In genomic region chr6:252775-253526, GRCh38 we compare ENCODE assay signal across 15 cellular contexts. TPM values are rescaled to one million over a fixed set of nuclear protein-coding genes. Genes with fewer than 3 reads are reported as not detected.
DNase-seq lines count a peak whose midpoint lies in the region.
"Had no signal": no experiment of that assay in that cellular context is flagged by ENCODE, and none has a peak within 500 bp of the region (broad histone marks: within the 10 kb centered on the region; RNA-seq: fewer than 3 reads in every experiment).

No MANE protein-coding gene starts in this region.

- DNase-seq in activated CD4-positive, alpha-beta T cell treated with anti-CD3 and anti-CD28 coated beads, Interleukin-2, amount 10 ng/mL, durations not matched to agents 7 days and 5 days = no peak
- DNase-seq in activated CD4-positive, alpha-beta T cell treated with anti-CD3 and anti-CD28 coated beads for 1 hour = no peak
- DNase-seq in NCI-H1417 treated with DMSO at 0.1 percent for 48 hours (lab: John Stamatoyannopoulos, UW) (peak; percentile 63), renal cortical epithelial cell (ENCODE audit: low read depth) (peak; percentile 19), cerebellar nuclear complex (lab: John Stamatoyannopoulos, UW) (no peak), EL (no peak)
- DNase-seq in activated T-helper 2 cell treated with anti-CD3 and anti-CD28 coated beads, Interferon-gamma antibody, Interleukin-2, Interleukin-4, amounts not matched to agents 10 μg/mL and 5 μg/mL and 100 μg/mL, durations not matched to agents 14 hours and 24 hours and 36 hours (ENCODE audit: low spot score) = no peak
- no peak for DNase-seq in stimulated activated CD4-positive, alpha-beta T cell treated with anti-CD3 and anti-CD28 coated beads, Interleukin-1b, Interleukin-23, amount 100 ng/mL, for 48 hours
- DNase-seq: ACHN; amygdala; DMS79 treated with DMSO at 0.1 percent for 48 hours; left ventricle myocardium superior; MV-4-11; NK-92 treated with Interleukin-12 subunit alpha and Interleukin-12 subunit beta, amount 100 ng/mL, for 24 hours had no signal

- no peak overlapping the region for H3K4me3 Mint-ChIP-seq in activated CD4-positive, alpha-beta T cell treated with anti-CD3 and anti-CD28 coated beads, Interleukin-2, amount 10 ng/mL, durations not matched to agents 7 days and 5 days
- H3K4me3 Mint-ChIP-seq in activated T-helper 2 cell treated with anti-CD3 and anti-CD28 coated beads, Interferon-gamma antibody, Interleukin-2, Interleukin-4, amounts not matched to agents 10 μg/mL and 5 μg/mL and 100 μg/mL, durations not matched to agents 14 hours and 24 hours and 36 hours (ENCODE audit: low read depth) = no peak overlapping the region
- H3K4me3 Mint-ChIP-seq: neural crest cell had no signal

- peak overlapping the region; percentile 66 for H3K27ac Mint-ChIP-seq in activated CD4-positive, alpha-beta T cell treated with anti-CD3 and anti-CD28 coated beads, Interleukin-2, amount 10 ng/mL, durations not matched to agents 7 days and 5 days
- H3K27ac Mint-ChIP-seq in activated T-helper 2 cell treated with anti-CD3 and anti-CD28 coated beads, Interferon-gamma antibody, Interleukin-2, Interleukin-4, amounts not matched to agents 10 μg/mL and 5 μg/mL and 100 μg/mL, durations not matched to agents 14 hours and 24 hours and 36 hours = peak overlapping the region; percentile 30

- peaks cover 50% of the 10 kb centered on the region for H3K4me1 Mint-ChIP-seq in activated CD4-positive, alpha-beta T cell treated with anti-CD3 and anti-CD28 coated beads, Interleukin-2, amount 10 ng/mL, durations not matched to agents 7 days and 5 days
- peaks cover 44% of the 10 kb centered on the region for H3K4me1 Mint-ChIP-seq in activated T-helper 2 cell treated with anti-CD3 and anti-CD28 coated beads, Interferon-gamma antibody, Interleukin-2, Interleukin-4, amounts not matched to agents 10 μg/mL and 5 μg/mL and 100 μg/mL, durations not matched to agents 14 hours and 24 hours and 36 hours (ENCODE audit: low read depth)
- H3K4me1 Mint-ChIP-seq: neural crest cell had no signal

- H3K9me3 Mint-ChIP-seq in activated CD4-positive, alpha-beta T cell treated with anti-CD3 and anti-CD28 coated beads, Interleukin-2, amount 10 ng/mL, durations not matched to agents 7 days and 5 days = peaks cover 2% of the 10 kb centered on the region
- no peaks in the 10 kb centered on the region for H3K9me3 Mint-ChIP-seq in activated T-helper 2 cell treated with anti-CD3 and anti-CD28 coated beads, Interferon-gamma antibody, Interleukin-2, Interleukin-4, amounts not matched to agents 10 μg/mL and 5 μg/mL and 100 μg/mL, durations not matched to agents 14 hours and 24 hours and 36 hours
- H3K9me3 Mint-ChIP-seq: neural crest cell had no signal

- POLR2A ChIA-PET in activated CD4-positive, alpha-beta T cell treated with anti-CD3 and anti-CD28 coated beads, Interleukin-2, amount 10 ng/mL, durations not matched to agents 7 days and 5 days (lab: Charles Lee) = no interaction called here

- no peaks in the 10 kb centered on the region for H3K36me3 Mint-ChIP-seq in activated CD4-positive, alpha-beta T cell treated with anti-CD3 and anti-CD28 coated beads, Interleukin-2, amount 10 ng/mL, durations not matched to agents 7 days and 5 days (ENCODE audit: low read depth)
- no peaks in the 10 kb centered on the region for H3K36me3 Mint-ChIP-seq in activated T-helper 2 cell treated with anti-CD3 and anti-CD28 coated beads, Interferon-gamma antibody, Interleukin-2, Interleukin-4, amounts not matched to agents 10 μg/mL and 5 μg/mL and 100 μg/mL, durations not matched to agents 14 hours and 24 hours and 36 hours (ENCODE audit: low read depth)

- no peaks in the 10 kb centered on the region for H3K27me3 Mint-ChIP-seq in activated CD4-positive, alpha-beta T cell treated with anti-CD3 and anti-CD28 coated beads, Interleukin-2, amount 10 ng/mL, durations not matched to agents 7 days and 5 days
- H3K27me3 Mint-ChIP-seq in activated T-helper 2 cell treated with anti-CD3 and anti-CD28 coated beads, Interferon-gamma antibody, Interleukin-2, Interleukin-4, amounts not matched to agents 10 μg/mL and 5 μg/mL and 100 μg/mL, durations not matched to agents 14 hours and 24 hours and 36 hours (ENCODE audit: low read depth) = no peaks in the 10 kb centered on the region

- CTCF ChIA-PET in activated CD4-positive, alpha-beta T cell treated with anti-CD3 and anti-CD28 coated beads, Interleukin-2, amount 10 ng/mL, durations not matched to agents 7 days and 5 days (lab: Charles Lee) = no interaction called here

- intact Hi-C loops in activated T-helper 2 cell treated with anti-CD3 and anti-CD28 coated beads, Interferon-gamma antibody, Interleukin-2, Interleukin-4, amounts not matched to agents 10 μg/mL and 5 μg/mL and 100 μg/mL, durations not matched to agents 14 hours and 24 hours and 36 hours (cut with micrococcal nuclease) = loop anchor here (1.0 to 2.0 kb wide), 4 partner anchors 17 to 59 kb away; partner anchors contain the start of gene DUSP22

RNA-seq across cellular contexts. Expression of gene DUSP22, which starts 39.3 kb away (rescaled TPM):
- 10 to 100 TPM; 35.3 to 36.7 TPM for total RNA-seq in activated CD4-positive, alpha-beta T cell treated with anti-CD3 and anti-CD28 coated beads, Interleukin-2, amount 10 ng/mL, durations not matched to agents 7 days and 5 days
- total RNA-seq in activated T-helper 2 cell treated with anti-CD3 and anti-CD28 coated beads, Interferon-gamma antibody, Interleukin-2, Interleukin-4, amounts not matched to agents 10 μg/mL and 5 μg/mL and 100 μg/mL, durations not matched to agents 14 hours and 24 hours and 36 hours = 27.5 and 28.6 TPM in 2 replicates
- 19.8 and 31.1 TPM in 2 replicates for total RNA-seq in renal cortical epithelial cell

Comparison
In these comparisons a context has a peak if more than half of its experiments do, and no peak if none do; other contexts are left out.
1. DNase-seq: peak in NCI-H1417 treated with DMSO at 0.1 percent for 48 hours (single experiment) and renal cortical epithelial cell (single experiment); none in activated CD4-positive, alpha-beta T cell treated with anti-CD3 and anti-CD28 coated beads, Interleukin-2, amount 10 ng/mL, durations not matched to agents 7 days and 5 days (single experiment), activated CD4-positive, alpha-beta T cell treated with anti-CD3 and anti-CD28 coated beads for 1 hour (single experiment), activated T-helper 2 cell treated with anti-CD3 and anti-CD28 coated beads, Interferon-gamma antibody, Interleukin-2, Interleukin-4, amounts not matched to agents 10 μg/mL and 5 μg/mL and 100 μg/mL, durations not matched to agents 14 hours and 24 hours and 36 hours (single experiment), cerebellar nuclear complex (0 of 2), stimulated activated CD4-positive, alpha-beta T cell treated with anti-CD3 and anti-CD28 coated beads, Interleukin-1b, Interleukin-23, amount 100 ng/mL, for 48 hours (single experiment) and EL (single experiment).